In genomic region chr17:1965556-1966273, GRCh38 we compare ENCODE assay signal across 22 cellular contexts. TPM values are rescaled to one million over a fixed set of nuclear protein-coding genes. Genes with fewer than 3 reads are reported as not detected.
A peak's percentile ranks its signal among the peaks of the same experiment; 100 is the strongest.
DNase-seq lines count a peak whose midpoint lies in the region; ATAC-seq, FAIRE-seq and TF ChIP-seq lines count a peak whose summit lies in the region.
"Had no signal": no experiment of that assay in that cellular context is flagged by ENCODE, and none has a peak within 500 bp of the region (broad histone marks: within the 10 kb centered on the region; RNA-seq: fewer than 3 reads in every experiment).

No MANE protein-coding gene starts in this region.

- no peaks in the 10 kb centered on the region for H3K9me3 ChIP-seq in naive thymus-derived CD4-positive, alpha-beta T cell (ENCODE audit: control insufficient read depth in 2 of 3, low read length in 3 of 3)
- H3K9me3 ChIP-seq: Peyer's patch, spleen, upper lobe of right lung had no signal

- no peak for FAIRE-seq in urothelium cell line (lab: Jason Lieb, UNC)

- H3K9me3 Mint-ChIP-seq in activated CD8-positive, alpha-beta T cell treated with anti-CD3 and anti-CD28 coated beads, Interleukin-2, amount 10 ng/mL, durations not matched to agents 7 days and 5 days (ENCODE audit: insufficient read depth): no peaks in the 10 kb centered on the region
- H3K9me3 Mint-ChIP-seq in activated CD8-positive, alpha-beta T cell treated with anti-CD3 and anti-CD28 coated beads for 36 hours: no peaks in the 10 kb centered on the region
- peaks cover 0 to 5% (median 0%) of the 10 kb centered on the region in 11 donors for H3K9me3 Mint-ChIP-seq in naive thymus-derived CD4-positive, alpha-beta T cell
- H3K9me3 Mint-ChIP-seq: effector memory CD8-positive, alpha-beta T cell; GM23338; stimulated activated memory B cell treated with anti-CD40 and anti-IgM and Interleukin-4, amounts not matched to agents 10 μg/mL and 1 μg/mL and 100 μg/mL, for 72 hours had no signal

- peaks cover 4% of the 10 kb centered on the region for H3K27me3 Mint-ChIP-seq in activated CD8-positive, alpha-beta T cell treated with anti-CD3 and anti-CD28 coated beads, Interleukin-2, amount 10 ng/mL, durations not matched to agents 7 days and 5 days (ENCODE audit: low read depth)
- peaks cover 11% of the 10 kb centered on the region for H3K27me3 Mint-ChIP-seq in activated CD8-positive, alpha-beta T cell treated with anti-CD3 and anti-CD28 coated beads for 36 hours
- peaks cover 1 to 34% (median 8%) of the 10 kb centered on the region in 5 donors for H3K27me3 Mint-ChIP-seq in naive thymus-derived CD4-positive, alpha-beta T cell

- no peaks in the 10 kb centered on the region for H3K36me3 ChIP-seq in naive thymus-derived CD4-positive, alpha-beta T cell (ENCODE audit: control insufficient read depth in 2 of 3, insufficient read depth in 3 of 3, low read length in 3 of 3)
- H3K36me3 ChIP-seq: Peyer's patch, spleen, upper lobe of right lung had no signal

- CTCF ChIA-PET in activated CD8-positive, alpha-beta T cell treated with anti-CD3 and anti-CD28 coated beads, Interleukin-2, amount 10 ng/mL, durations not matched to agents 7 days and 5 days (lab: Charles Lee): no interaction called here
- CTCF ChIA-PET in activated CD8-positive, alpha-beta T cell treated with anti-CD3 and anti-CD28 coated beads for 36 hours (lab: Charles Lee): no interaction called here
- CTCF ChIA-PET in naive thymus-derived CD4-positive, alpha-beta T cell (lab: Charles Lee): no interaction called here

- H3K36me3 Mint-ChIP-seq in activated CD8-positive, alpha-beta T cell treated with anti-CD3 and anti-CD28 coated beads, Interleukin-2, amount 10 ng/mL, durations not matched to agents 7 days and 5 days (ENCODE audit: low read depth): no peaks in the 10 kb centered on the region
- H3K36me3 Mint-ChIP-seq in activated CD8-positive, alpha-beta T cell treated with anti-CD3 and anti-CD28 coated beads for 36 hours (ENCODE audit: low read depth): no peaks in the 10 kb centered on the region
- H3K36me3 Mint-ChIP-seq in naive thymus-derived CD4-positive, alpha-beta T cell: no peaks in the 10 kb centered on the region
- H3K36me3 Mint-ChIP-seq: activated naive CD8-positive, alpha-beta T cell treated with anti-CD3 and anti-CD28 coated beads for 36 hours; stimulated activated memory B cell treated with anti-CD40 and anti-IgM and Interleukin-4, amounts not matched to agents 10 μg/mL and 1 μg/mL and 100 μg/mL, for 72 hours had no signal

- ATAC-seq in activated CD8-positive, alpha-beta T cell treated with anti-CD3 and anti-CD28 coated beads, Interleukin-2, amount 10 ng/mL, durations not matched to agents 7 days and 5 days: no peak
- no peak for ATAC-seq in activated CD8-positive, alpha-beta T cell treated with anti-CD3 and anti-CD28 coated beads for 36 hours
- ATAC-seq in naive thymus-derived CD4-positive, alpha-beta T cell: no peak
- no peak for ATAC-seq in GM21786 (IDR thresholded peaks at IDR 0.05; ENCODE audit: unreplicated experiment)
- ATAC-seq: activated T-cell treated with anti-CD3 and anti-CD28 coated beads, Interleukin-2, amount 50 U/mL, for 72 hours; effector memory CD8-positive, alpha-beta T cell; stimulated activated memory B cell treated with anti-CD40 and anti-IgM and Interleukin-4, amounts not matched to agents 10 μg/mL and 1 μg/mL and 100 μg/mL, for 72 hours; upper lobe of right lung had no signal

- H3K4me3 Mint-ChIP-seq in activated CD8-positive, alpha-beta T cell treated with anti-CD3 and anti-CD28 coated beads, Interleukin-2, amount 10 ng/mL, durations not matched to agents 7 days and 5 days: no peak overlapping the region
- H3K4me3 Mint-ChIP-seq in activated CD8-positive, alpha-beta T cell treated with anti-CD3 and anti-CD28 coated beads for 36 hours: no peak overlapping the region
- H3K4me3 Mint-ChIP-seq in naive thymus-derived CD4-positive, alpha-beta T cell: no peak overlapping the region
- H3K4me3 Mint-ChIP-seq: activated naive CD8-positive, alpha-beta T cell treated with anti-CD3 and anti-CD28 coated beads for 36 hours; activated T-cell treated with anti-CD3 and anti-CD28 coated beads, Interleukin-2, amount 50 U/mL, for 72 hours; effector memory CD8-positive, alpha-beta T cell; GM23338; stimulated activated memory B cell treated with anti-CD40 and anti-IgM and Interleukin-4, amounts not matched to agents 10 μg/mL and 1 μg/mL and 100 μg/mL, for 72 hours had no signal

- H3K27ac ChIP-seq in naive thymus-derived CD4-positive, alpha-beta T cell (ENCODE audit: low read depth, low read length): no peak overlapping the region
- H3K27ac ChIP-seq: Peyer's patch, spleen, upper lobe of right lung had no signal

- intact Hi-C loops in activated CD8-positive, alpha-beta T cell treated with anti-CD3 and anti-CD28 coated beads for 36 hours (cut with micrococcal nuclease): no loop called here
- intact Hi-C loops in naive thymus-derived CD4-positive, alpha-beta T cell (cut with micrococcal nuclease): no loop called here

- H3K27ac Mint-ChIP-seq in activated CD8-positive, alpha-beta T cell treated with anti-CD3 and anti-CD28 coated beads, Interleukin-2, amount 10 ng/mL, durations not matched to agents 7 days and 5 days: peak overlapping the region; percentile 20
- no peak overlapping the region for H3K27ac Mint-ChIP-seq in activated CD8-positive, alpha-beta T cell treated with anti-CD3 and anti-CD28 coated beads for 36 hours
- H3K27ac Mint-ChIP-seq in naive thymus-derived CD4-positive, alpha-beta T cell: no peak overlapping the region
- H3K27ac Mint-ChIP-seq: activated naive CD8-positive, alpha-beta T cell treated with anti-CD3 and anti-CD28 coated beads for 36 hours; activated T-cell treated with anti-CD3 and anti-CD28 coated beads, Interleukin-2, amount 50 U/mL, for 72 hours; stimulated activated memory B cell treated with anti-CD40 and anti-IgM and Interleukin-4, amounts not matched to agents 10 μg/mL and 1 μg/mL and 100 μg/mL, for 72 hours had no signal

- H3K4me1 ChIP-seq in naive thymus-derived CD4-positive, alpha-beta T cell (ENCODE audit: control insufficient read depth in 2 of 2, insufficient read depth in 2 of 2, low read length in 2 of 2): no peaks in the 10 kb centered on the region
- H3K4me1 ChIP-seq: Peyer's patch, spleen, upper lobe of right lung had no signal

- no peak for TF ChIP-seq CTCF in activated CD8-positive, alpha-beta T cell treated with anti-CD3 and anti-CD28 coated beads for 36 hours (IDR thresholded peaks at IDR 0.05)

- DNase-seq in activated CD8-positive, alpha-beta T cell treated with anti-CD3 and anti-CD28 coated beads, Interleukin-2, amount 10 ng/mL, durations not matched to agents 7 days and 5 days: no peak
- no peak for DNase-seq in activated CD8-positive, alpha-beta T cell treated with anti-CD3 and anti-CD28 coated beads for 36 hours
- DNase-seq in NCI-H82 (lab: John Stamatoyannopoulos, UW) (peak; percentile 93), left kidney (ENCODE audit: low read depth, low spot score) (peak; percentile 64), urothelium cell line (ENCODE audit: low spot score) (peak; percentile 35), medulla oblongata (ENCODE audit: extremely low spot score) (no peak)
- DNase-seq in naive thymus-derived CD4-positive, alpha-beta T cell: no peak
- DNase-seq: activated CD4-positive, alpha-beta T cell treated with anti-CD3 and anti-CD28 coated beads, Interleukin-2, amount 50 U/mL, for 48 hours; activated naive CD8-positive, alpha-beta T cell treated with anti-CD3 and anti-CD28 coated beads for 36 hours; activated T-cell treated with anti-CD3 and anti-CD28 coated beads, Interleukin-2, amount 50 U/mL, for 72 hours; effector memory CD8-positive, alpha-beta T cell; GDM1; hippocampal formation; NCI-H187 treated with DMSO at 0.1 percent for 48 hours; NCI-H526; Peyer's patch; spleen; upper lobe of right lung had no signal

- H3K4me3 ChIP-seq in naive thymus-derived CD4-positive, alpha-beta T cell (ENCODE audit: low read length): no peak overlapping the region
- H3K4me3 ChIP-seq: GM23338, Peyer's patch, spleen, upper lobe of right lung had no signal

- H3K27me3 ChIP-seq in naive thymus-derived CD4-positive, alpha-beta T cell (ENCODE audit: control insufficient read depth in 2 of 2, insufficient read depth in 2 of 2, low read length in 2 of 2): no peaks in the 10 kb centered on the region
- H3K27me3 ChIP-seq: Peyer's patch, upper lobe of right lung had no signal

- peaks cover 20% of the 10 kb centered on the region for H3K4me1 Mint-ChIP-seq in activated CD8-positive, alpha-beta T cell treated with anti-CD3 and anti-CD28 coated beads, Interleukin-2, amount 10 ng/mL, durations not matched to agents 7 days and 5 days (ENCODE audit: low read depth)
- peaks cover 14% of the 10 kb centered on the region for H3K4me1 Mint-ChIP-seq in activated CD8-positive, alpha-beta T cell treated with anti-CD3 and anti-CD28 coated beads for 36 hours (ENCODE audit: low read depth)
- H3K4me1 Mint-ChIP-seq in naive thymus-derived CD4-positive, alpha-beta T cell: peaks cover 0 to 10% (median 4%) of the 10 kb centered on the region in 7 donors
- H3K4me1 Mint-ChIP-seq: stimulated activated memory B cell treated with anti-CD40 and anti-IgM and Interleukin-4, amounts not matched to agents 10 μg/mL and 1 μg/mL and 100 μg/mL, for 72 hours had no signal

- POLR2A ChIA-PET in activated CD8-positive, alpha-beta T cell treated with anti-CD3 and anti-CD28 coated beads, Interleukin-2, amount 10 ng/mL, durations not matched to agents 7 days and 5 days (lab: Charles Lee): no interaction called here
- POLR2A ChIA-PET in activated CD8-positive, alpha-beta T cell treated with anti-CD3 and anti-CD28 coated beads for 36 hours (lab: Charles Lee): no interaction called here
- POLR2A ChIA-PET in naive thymus-derived CD4-positive, alpha-beta T cell (lab: Charles Lee): no interaction called here

RNA-seq across cellular contexts. Expression of gene RTN4RL1, which starts 59.4 kb away (rescaled TPM):
- total RNA-seq in activated CD8-positive, alpha-beta T cell treated with anti-CD3 and anti-CD28 coated beads, Interleukin-2, amount 10 ng/mL, durations not matched to agents 7 days and 5 days: under 1 TPM; 0.10 to 0.18 TPM
- total RNA-seq in activated CD8-positive, alpha-beta T cell treated with anti-CD3 and anti-CD28 coated beads for 36 hours: under 1 TPM; 0.27 to 0.49 TPM
- 1 to 10 TPM in 1 of 5 experiments, under 1 TPM in 2, not detected in 2; 0.19 to 1.5 (median 0.49) TPM for total RNA-seq in naive thymus-derived CD4-positive, alpha-beta T cell
- under 1 TPM; 0.21 to 0.58 TPM for polyA plus RNA-seq in naive thymus-derived CD4-positive, alpha-beta T cell
- total RNA-seq: HT-29, Peyer's patch had no signal
- polyA plus RNA-seq: GM23338 had no signal

Comparison
In these comparisons a context has a peak if more than half of its experiments do, and no peak if none do; other contexts are left out.
1. DNase-seq: peak in NCI-H82 (single experiment), left kidney (single experiment) and urothelium cell line (single experiment); none in activated CD8-positive, alpha-beta T cell treated with anti-CD3 and anti-CD28 coated beads, Interleukin-2, amount 10 ng/mL, durations not matched to agents 7 days and 5 days (single experiment), activated CD8-positive, alpha-beta T cell treated with anti-CD3 and anti-CD28 coated beads for 36 hours (single experiment), naive thymus-derived CD4-positive, alpha-beta T cell (0 of 9) and medulla oblongata (single experiment).